ENCODE assay signal across 15 cellular contexts in the genomic region with DNA sequence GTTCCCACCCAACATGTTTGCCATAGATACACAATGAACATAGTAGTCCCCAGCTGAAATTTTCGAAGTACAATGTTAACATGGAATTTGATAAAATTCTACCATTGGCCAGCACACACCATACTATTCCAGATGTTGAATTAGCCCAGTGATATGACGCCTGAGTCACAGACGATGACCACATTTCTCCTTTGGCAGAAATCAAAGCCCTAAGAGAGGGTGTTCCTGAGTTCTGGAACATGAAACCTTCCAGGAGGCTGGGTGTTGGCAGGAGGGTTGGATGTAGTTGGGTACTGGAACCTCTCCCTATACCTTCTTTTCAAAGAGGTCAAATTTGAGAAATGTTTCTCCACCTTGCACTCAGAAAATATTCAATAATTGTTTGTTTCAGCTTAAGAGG. TPM values are rescaled to one million over a fixed set of nuclear protein-coding genes. Genes with fewer than 3 reads are reported as not detected.
A peak's percentile ranks its signal among the peaks of the same experiment; 100 is the strongest.
DNase-seq lines count a peak whose midpoint lies in the region; ATAC-seq and TF ChIP-seq lines count a peak whose summit lies in the region.
"Had no signal": no experiment of that assay in that cellular context is flagged by ENCODE, and none has a peak within 500 bp of the region (broad histone marks: within the 10 kb centered on the region; RNA-seq: fewer than 3 reads in every experiment).

No MANE protein-coding gene starts in this region.

- TF ChIP-seq CTCF in right atrium auricular region (IDR thresholded peaks at IDR 0.05) (no peak), esophagus muscularis mucosa (IDR thresholded peaks at IDR 0.05) (no peak)

- intact Hi-C loops in Right ventricle myocardium superior (cut with DNase I) (no loop called here), esophagus muscularis mucosa (cut with DNase I) (no loop called here)

- no peaks in the 10 kb centered on the region for H3K9me3 ChIP-seq in right atrium auricular region
- no peaks in the 10 kb centered on the region for H3K9me3 ChIP-seq in esophagus muscularis mucosa

- no peaks in the 10 kb centered on the region for H3K36me3 ChIP-seq in right atrium auricular region
- H3K36me3 ChIP-seq in esophagus muscularis mucosa = no peaks in the 10 kb centered on the region

- H3K27ac Mint-ChIP-seq in stimulated activated effector memory CD8-positive, alpha-beta T cell treated with anti-CD3 and anti-CD28 coated beads, Interleukin-12 subunit alpha, Interleukin-12 subunit beta, amount 100 ng/mL, for 72 hours = peak overlapping the region; percentile 87
- H3K27ac Mint-ChIP-seq: B cell had no signal

- TF ChIP-seq EP300 in esophagus muscularis mucosa (IDR thresholded peaks at IDR 0.05) = no peak

- H3K27me3 ChIP-seq in right atrium auricular region (no peaks in the 10 kb centered on the region), esophagus muscularis mucosa (no peaks in the 10 kb centered on the region)

- no peaks in the 10 kb centered on the region for H3K36me3 Mint-ChIP-seq in stimulated activated effector memory CD8-positive, alpha-beta T cell treated with anti-CD3 and anti-CD28 coated beads, Interleukin-12 subunit alpha, Interleukin-12 subunit beta, amount 100 ng/mL, for 72 hours
- H3K36me3 Mint-ChIP-seq: natural killer cell treated with Interleukin-12 subunit alpha and Interleukin-12 subunit beta and Interleukin-15 and Interleukin-18, amount 100 ng/mL, for 72 hours had no signal

- H3K4me3 ChIP-seq in right atrium auricular region = no peak overlapping the region
- H3K4me3 ChIP-seq in esophagus muscularis mucosa = no peak overlapping the region

- H3K4me1 Mint-ChIP-seq in stimulated activated effector memory CD8-positive, alpha-beta T cell treated with anti-CD3 and anti-CD28 coated beads, Interleukin-12 subunit alpha, Interleukin-12 subunit beta, amount 100 ng/mL, for 72 hours = peaks cover 26% of the 10 kb centered on the region

- H3K9me3 Mint-ChIP-seq in stimulated activated effector memory CD8-positive, alpha-beta T cell treated with anti-CD3 and anti-CD28 coated beads, Interleukin-12 subunit alpha, Interleukin-12 subunit beta, amount 100 ng/mL, for 72 hours = no peaks in the 10 kb centered on the region
- H3K9me3 Mint-ChIP-seq: central memory CD8-positive, alpha-beta T cell; natural killer cell treated with Interleukin-12 subunit alpha and Interleukin-12 subunit beta and Interleukin-15 and Interleukin-18, amount 100 ng/mL, for 72 hours had no signal

- H3K27ac ChIP-seq in right atrium auricular region (peak overlapping the region in 1 of 2 donors; percentile 50), esophagus muscularis mucosa (replicated peaks in 1 of 4) (no peak overlapping the region)

- no peak for TF ChIP-seq POLR2A in esophagus muscularis mucosa (IDR thresholded peaks at IDR 0.05; ENCODE audit: low read depth)

- no peak overlapping the region for H3K4me3 Mint-ChIP-seq in stimulated activated effector memory CD8-positive, alpha-beta T cell treated with anti-CD3 and anti-CD28 coated beads, Interleukin-12 subunit alpha, Interleukin-12 subunit beta, amount 100 ng/mL, for 72 hours
- H3K4me3 Mint-ChIP-seq: B cell; central memory CD8-positive, alpha-beta T cell had no signal

- ATAC-seq in Right ventricle myocardium superior (ENCODE audit: poor library complexity) = peak; percentile 71
- ATAC-seq in stimulated activated effector memory CD8-positive, alpha-beta T cell treated with anti-CD3 and anti-CD28 coated beads, Interleukin-12 subunit alpha, Interleukin-12 subunit beta, amount 100 ng/mL, for 72 hours = no peak
- ATAC-seq in HG03039 (IDR thresholded peaks at IDR 0.05; ENCODE audit: unreplicated experiment) = no peak
- no peak for ATAC-seq in GM19023 (IDR thresholded peaks at IDR 0.05; ENCODE audit: unreplicated experiment)
- no peak for ATAC-seq in esophagus mucosa

- no peak for DNase-seq in Right ventricle myocardium superior
- DNase-seq in right atrium auricular region (ENCODE audit: low spot score) = no peak
- peak; percentile 60 for DNase-seq in RKO (ENCODE audit: low spot score)
- DNase-seq in esophagus muscularis mucosa (ENCODE audit: extremely low spot score) = peak; percentile 2
- no peak for DNase-seq in stimulated activated effector memory CD8-positive, alpha-beta T cell treated with anti-CD3 and anti-CD28 coated beads, Interleukin-12 subunit alpha, Interleukin-12 subunit beta, amount 100 ng/mL, for 72 hours (ENCODE audit: low spot score in 2 of 2)
- DNase-seq: activated CD4-positive, alpha-beta T cell treated with anti-CD3 and anti-CD28 coated beads, Interleukin-2, amount 50 U/mL, for 4 hours; activated gamma-delta T cell; NCI-H1417 treated with DMSO at 0.1 percent for 48 hours; stimulated activated CD4-positive, alpha-beta T cell treated with anti-CD3 and anti-CD28 coated beads, Interleukin-4, amount 100 ng/mL, for 1 hour had no signal

- WGBS in esophagus muscularis mucosa = 95% methylated on average over 3 of the region's 3 CpGs

- H3K4me1 ChIP-seq in right atrium auricular region (peaks cover 0 to 12% of the 10 kb centered on the region in 2 donors), esophagus muscularis mucosa (no peaks in the 10 kb centered on the region)

RNA-seq across cellular contexts. Expression of gene LPAR3, which starts 37.8 kb away (rescaled TPM):
- 16.9 TPM for total RNA-seq in Right ventricle myocardium superior
- total RNA-seq in right atrium auricular region = 10 to 100 TPM; 40.4 to 56.7 TPM
- total RNA-seq in esophagus muscularis mucosa = under 1 TPM in 2 of 4 donors, not detected in 2; 0.19 to 0.33 TPM
- 20.6 TPM for total RNA-seq in esophagus mucosa
- total RNA-seq: B cell had no signal

Comparison
In these comparisons a context has a peak if more than half of its experiments do, and no peak if none do; other contexts are left out.
1. DNase-seq: peak in RKO (single experiment) and esophagus muscularis mucosa (single experiment); none in Right ventricle myocardium superior (single experiment), right atrium auricular region (single experiment) and stimulated activated effector memory CD8-positive, alpha-beta T cell treated with anti-CD3 and anti-CD28 coated beads, Interleukin-12 subunit alpha, Interleukin-12 subunit beta, amount 100 ng/mL, for 72 hours (0 of 2).
2. RNA of gene LPAR3, which starts 37.8 kb away (total RNA-seq): 40.4 to 56.7 TPM in right atrium auricular region, 20.6 TPM in esophagus mucosa (single experiment) and 16.9 TPM in Right ventricle myocardium superior (single experiment); 0.19 to 0.33 TPM in esophagus muscularis mucosa; every median in the first group is over 10 times any median in the second.